ENCODE assay signal across 21 cellular contexts in the genomic region with DNA sequence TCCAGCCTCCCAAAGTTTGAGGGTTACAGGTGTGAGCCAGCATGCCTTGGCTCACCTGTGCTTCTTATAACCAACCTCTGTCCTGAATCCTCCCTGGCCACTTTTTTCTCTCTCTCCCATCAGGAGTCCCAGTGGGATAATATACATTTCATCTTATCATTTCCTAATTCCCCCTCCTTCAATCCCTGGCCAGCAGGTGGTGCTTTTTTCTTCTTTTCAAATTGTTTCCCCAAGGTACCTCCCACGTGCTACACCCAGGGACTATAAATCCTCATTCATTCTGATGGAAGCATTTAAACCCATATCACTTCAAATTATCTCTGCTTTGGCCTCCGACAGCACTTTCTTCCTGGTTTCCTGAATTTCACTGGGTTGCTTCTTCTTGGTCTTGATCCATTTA.
DNase-seq lines count a peak whose midpoint lies in the region; ATAC-seq lines count a peak whose summit lies in the region.
"Had no signal": no experiment of that assay in that cellular context is flagged by ENCODE, and none has a peak within 500 bp of the region (broad histone marks: within the 10 kb centered on the region; RNA-seq: fewer than 3 reads in every experiment).

No MANE protein-coding gene starts in this region.

- no peak overlapping the region for H4K8ac ChIP-seq in mesendoderm (ENCODE audit: low read depth, low read length)
- H4K8ac ChIP-seq in neuronal stem cell (ENCODE audit: low read depth, low read length) = no peak overlapping the region

- H3K4me1 ChIP-seq in mesendoderm (ENCODE audit: control insufficient read depth, low read depth, low read length) (no peaks in the 10 kb centered on the region), neuronal stem cell (ENCODE audit: control insufficient read depth in 2 of 2, insufficient read depth in 1 of 2, low read depth in 1 of 2, low read length in 2 of 2) (no peaks in the 10 kb centered on the region), SJCRH30 (no peaks in the 10 kb centered on the region)
- H3K4me1 ChIP-seq: spleen had no signal

- H3K23ac ChIP-seq in mesendoderm (ENCODE audit: low read length) = no peak overlapping the region
- no peak overlapping the region for H3K23ac ChIP-seq in neuronal stem cell (ENCODE audit: low read depth, low read length, poor library complexity)

- H3K4me3 ChIP-seq in mesendoderm (ENCODE audit: low read length) (no peak overlapping the region), neuronal stem cell (ENCODE audit: low read length in 2 of 2) (no peak overlapping the region), SJCRH30 (no peak overlapping the region)
- H3K4me3 ChIP-seq: dorsolateral prefrontal cortex, spleen had no signal

- no peak overlapping the region for H3K9ac ChIP-seq in mesendoderm (ENCODE audit: low read length)
- H3K9ac ChIP-seq in neuronal stem cell (ENCODE audit: low read depth, low read length, poor library complexity) = no peak overlapping the region

- H3K4me2 ChIP-seq in mesendoderm (ENCODE audit: low read length) (no peak overlapping the region), neuronal stem cell (ENCODE audit: insufficient read depth, low read length, poor library complexity, severe bottlenecking) (no peak overlapping the region)

- H3K27me3 ChIP-seq in mesendoderm (ENCODE audit: insufficient read depth, low read length, poor library complexity) (no peaks in the 10 kb centered on the region), neuronal stem cell (ENCODE audit: control insufficient read depth in 3 of 3, insufficient read depth in 3 of 3, low read depth in 1 of 3, low read length in 3 of 3) (no peaks in the 10 kb centered on the region), SJCRH30 (no peaks in the 10 kb centered on the region)
- H3K27me3 ChIP-seq: dorsolateral prefrontal cortex, spleen had no signal

- H3K27ac ChIP-seq in mesendoderm (ENCODE audit: low read depth, low read length) = no peak overlapping the region
- H3K27ac ChIP-seq in neuronal stem cell (replicated peaks; ENCODE audit: low read length) = no peak overlapping the region
- no peak overlapping the region for H3K27ac ChIP-seq in SJCRH30
- H3K27ac ChIP-seq: C4-2B, dorsolateral prefrontal cortex, spleen had no signal

- H3K9me3 ChIP-seq in neuronal stem cell (replicated peaks in 1 of 2; ENCODE audit: control insufficient read depth in 2 of 2, insufficient read depth in 1 of 2, low read depth in 1 of 2, low read length in 2 of 2) = no peaks in the 10 kb centered on the region
- no peaks in the 10 kb centered on the region for H3K9me3 ChIP-seq in SJCRH30 (replicated peaks)
- H3K9me3 ChIP-seq: spleen had no signal

- H3K4ac ChIP-seq in mesendoderm (ENCODE audit: low read depth, low read length) (no peak overlapping the region), neuronal stem cell (ENCODE audit: low read length) (no peak overlapping the region)

- no peak overlapping the region for H2AFZ ChIP-seq in neuronal stem cell (ENCODE audit: low read length)

- H2AK5ac ChIP-seq in mesendoderm (ENCODE audit: low read length) = no peak overlapping the region
- H2AK5ac ChIP-seq in neuronal stem cell (ENCODE audit: low read depth, low read length) = no peak overlapping the region

- no peak for ATAC-seq in HG02885 (IDR thresholded peaks at IDR 0.05; ENCODE audit: poor library complexity, unreplicated experiment)
- ATAC-seq: activated naive CD8-positive, alpha-beta T cell treated with anti-CD3 and anti-CD28 coated beads, Interleukin-2, amount 50 U/mL, for 24 hours; natural killer cell had no signal

- no peak overlapping the region for H2BK15ac ChIP-seq in mesendoderm (replicated peaks; ENCODE audit: low read depth)
- H2BK15ac ChIP-seq in neuronal stem cell (ENCODE audit: low read length) = no peak overlapping the region

- H2BK120ac ChIP-seq in mesendoderm (ENCODE audit: low read depth, low read length) (no peak overlapping the region), neuronal stem cell (ENCODE audit: low read depth, low read length) (no peak overlapping the region)

- H3K18ac ChIP-seq in mesendoderm (ENCODE audit: low read length) = no peak overlapping the region
- no peak overlapping the region for H3K18ac ChIP-seq in neuronal stem cell (ENCODE audit: low read length)

- no peak overlapping the region for H4K5ac ChIP-seq in mesendoderm (ENCODE audit: low read length)

- H3K79me1 ChIP-seq in mesendoderm (ENCODE audit: low read length) (no peaks in the 10 kb centered on the region), neuronal stem cell (ENCODE audit: low read depth, low read length) (no peaks in the 10 kb centered on the region)

- H3K56ac ChIP-seq in mesendoderm (ENCODE audit: low read length) = no peak overlapping the region

- H3K36me3 ChIP-seq in mesendoderm (ENCODE audit: control insufficient read depth, insufficient read depth, low read length) (no peaks in the 10 kb centered on the region), neuronal stem cell (replicated peaks in 1 of 2; ENCODE audit: control insufficient read depth in 2 of 2, insufficient read depth in 2 of 2, low read length in 2 of 2) (no peaks in the 10 kb centered on the region), SJCRH30 (no peaks in the 10 kb centered on the region)
- H3K36me3 ChIP-seq: spleen had no signal

- peak; percentile 0 for DNase-seq in COR-L47 (lab: John Stamatoyannopoulos, UW)
- peak; percentile 3 for DNase-seq in HS-27A (ENCODE audit: low read depth)
- peak; percentile 1 for DNase-seq in cerebellar cortex (ENCODE audit: low spot score)
- DNase-seq in mesendoderm = peak; percentile 40
- DNase-seq in neuronal stem cell (ENCODE audit: low spot score) = no peak
- DNase-seq in SJCRH30 = no peak
- DNase-seq in midbrain (lab: John Stamatoyannopoulos, UW) = no peak
- DNase-seq: activated gamma-delta T cell treated with Interleukin-2 at 50 U/mL for 16 hours; activated naive CD8-positive, alpha-beta T cell treated with anti-CD3 and anti-CD28 coated beads, Interleukin-2, amount 50 U/mL, for 24 hours; activated T-cell treated with anti-CD3 and anti-CD28 coated beads, Interleukin-2, amount 50 U/mL, for 24 hours; Calu3; dorsolateral prefrontal cortex; islet precursor cell; natural killer cell; NCI-H1092 treated with DMSO at 0.1 percent for 48 hours; NCI-H187 treated with DMSO at 0.1 percent for 48 hours; NCI-H526 treated with DMSO at 0.1 percent for 48 hours; spleen; T-helper 1 cell had no signal

- H2BK5ac ChIP-seq in mesendoderm (ENCODE audit: low read length) = no peak overlapping the region
- no peak overlapping the region for H2BK5ac ChIP-seq in neuronal stem cell (ENCODE audit: low read length)

- no peak overlapping the region for H2BK12ac ChIP-seq in neuronal stem cell (ENCODE audit: low read length)

- no CpG with 5 or more reads among the region's 2 CpGs for WGBS in mesendoderm (ENCODE audit: extremely low coverage, insufficient coverage, low lambda C conversion rate)
- no CpG with 5 or more reads among the region's 2 CpGs for WGBS in neuronal stem cell (ENCODE audit: extremely low coverage in 2 of 2, insufficient read length in 2 of 2, insufficient replicate concordance in 1 of 2), 2 donors

- H4K91ac ChIP-seq in neuronal stem cell (ENCODE audit: low read depth, low read length, poor library complexity) = no peak overlapping the region

- no peak overlapping the region for H3K14ac ChIP-seq in neuronal stem cell (ENCODE audit: low read length)

- no peaks in the 10 kb centered on the region for H3K79me2 ChIP-seq in mesendoderm (ENCODE audit: control insufficient read depth, insufficient read depth, low read length)

Comparison
In these comparisons a context has a peak if more than half of its experiments do, and no peak if none do; other contexts are left out.
1. DNase-seq: peak in COR-L47 (single experiment), HS-27A (single experiment), cerebellar cortex (single experiment) and mesendoderm (single experiment); none in neuronal stem cell (single experiment), SJCRH30 (0 of 2) and midbrain (single experiment).